ENCODE assay signal across 1 cellular context in the genomic region with DNA sequence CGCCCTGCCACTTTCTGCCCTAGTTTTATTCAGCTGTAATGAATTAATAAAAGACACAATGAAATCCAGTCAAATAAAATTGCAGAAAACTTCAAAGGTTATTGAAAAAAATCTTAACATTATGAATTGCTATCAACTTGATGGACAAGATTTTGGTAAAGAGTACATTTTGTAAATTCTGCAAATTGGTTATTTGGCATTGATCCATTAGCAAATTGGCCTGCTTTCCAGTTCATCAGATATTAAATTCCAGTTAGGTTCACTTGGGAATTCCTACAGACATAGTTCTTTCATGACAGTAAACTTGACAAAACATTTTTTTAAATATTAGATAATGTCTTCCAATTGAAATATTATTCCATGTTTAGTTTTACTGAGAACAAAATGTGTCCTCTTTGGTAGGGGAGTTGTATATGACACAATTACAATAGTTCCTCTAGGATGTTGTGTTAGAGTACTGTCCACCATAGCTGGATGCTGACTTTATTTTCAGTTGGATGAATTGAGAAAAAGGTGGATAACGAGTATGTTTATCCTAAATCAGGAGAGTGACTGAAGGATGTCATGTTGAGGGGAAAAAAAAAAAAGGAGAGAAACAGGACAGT.
TF ChIP-seq lines count a peak whose summit lies in the region.

No MANE protein-coding gene starts in this region.

TF ChIP-seq in IMR-90, 13 proteins besides CTCF, POLR2A, EP300 and RAD21 (continued from another document):
- TF ChIP-seq, protein P1, sequence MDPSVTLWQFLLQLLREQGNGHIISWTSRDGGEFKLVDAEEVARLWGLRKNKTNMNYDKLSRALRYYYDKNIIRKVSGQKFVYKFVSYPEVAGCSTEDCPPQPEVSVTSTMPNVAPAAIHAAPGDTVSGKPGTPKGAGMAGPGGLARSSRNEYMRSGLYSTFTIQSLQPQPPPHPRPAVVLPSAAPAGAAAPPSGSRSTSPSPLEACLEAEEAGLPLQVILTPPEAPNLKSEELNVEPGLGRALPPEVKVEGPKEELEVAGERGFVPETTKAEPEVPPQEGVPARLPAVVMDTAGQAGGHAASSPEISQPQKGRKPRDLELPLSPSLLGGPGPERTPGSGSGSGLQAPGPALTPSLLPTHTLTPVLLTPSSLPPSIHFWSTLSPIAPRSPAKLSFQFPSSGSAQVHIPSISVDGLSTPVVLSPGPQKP (IDR thresholded peaks at IDR 0.05; ENCODE audit: borderline replicate concordance, low read depth, low read length), result no peak
- TF ChIP-seq NFE2L2 (IDR thresholded peaks at IDR 0.05; ENCODE audit: low read depth, low read length) (no peak), MAFK (IDR thresholded peaks at IDR 0.05; ENCODE audit: low read depth, low read length) (no peak)
